Comparison of ENCODE assay signal across 1 cellular context in the genomic region with DNA sequence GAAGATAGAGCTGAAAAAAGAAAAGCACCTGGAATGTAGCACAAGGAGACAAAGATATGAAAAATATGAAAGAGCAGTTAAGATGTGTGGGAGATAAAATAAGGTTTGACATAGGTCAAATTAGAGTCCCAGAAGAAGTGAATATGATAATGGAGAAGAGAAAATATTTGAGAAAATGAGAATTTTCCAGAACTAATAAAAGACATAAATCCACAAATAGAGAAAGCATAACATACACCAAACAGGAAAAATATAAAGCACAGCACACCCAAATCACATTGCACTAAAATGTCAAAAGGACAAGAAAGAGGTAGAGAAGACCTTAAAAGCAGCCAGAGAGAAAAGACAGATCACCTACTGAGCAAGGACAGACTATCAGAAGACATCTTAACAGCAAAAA.
TF ChIP-seq lines count a peak whose summit lies in the region.

No MANE protein-coding gene starts in this region.

TF ChIP-seq in GM12878, 131 proteins besides CTCF, POLR2A, EP300 and RAD21:
- TF ChIP-seq HCFC1 (IDR thresholded peaks at IDR 0.05; ENCODE audit: low read length) (no peak), GABPA (IDR thresholded peaks at IDR 0.05; ENCODE audit: low read depth) (no peak), ZNF384 (IDR thresholded peaks at IDR 0.05; ENCODE audit: borderline replicate concordance, low read depth, low read length) (no peak), SRF (IDR thresholded peaks at IDR 0.05; ENCODE audit: low read depth in 2 of 2, low read length in 2 of 2) (no peak), CBFB (IDR thresholded peaks at IDR 0.05; ENCODE audit: low read depth) (no peak), MXI1 (IDR thresholded peaks at IDR 0.05; ENCODE audit: low read depth, low read length) (no peak), BCL11A (IDR thresholded peaks at IDR 0.05; ENCODE audit: low read depth, low read length) (no peak), LARP7 (IDR thresholded peaks at IDR 0.05) (no peak), CREB1 (IDR thresholded peaks at IDR 0.05; ENCODE audit: low read depth) (no peak), PKNOX1 (IDR thresholded peaks at IDR 0.05) (no peak), BMI1 (IDR thresholded peaks at IDR 0.05; ENCODE audit: borderline replicate concordance) (no peak), ZBTB11 (CRISPR knock-in tag; IDR thresholded peaks at IDR 0.05) (no peak), ATF3 (IDR thresholded peaks at IDR 0.05; ENCODE audit: borderline replicate concordance, extremely low read depth, low read depth, low read length) (no peak), NR2F1 (conservative IDR thresholded peaks at IDR 0.05) (no peak), HDGF (IDR thresholded peaks at IDR 0.05) (no peak), ATF2 (IDR thresholded peaks at IDR 0.05; ENCODE audit: low read length) (no peak), IKZF2 (IDR thresholded peaks at IDR 0.05) (no peak), NBN (IDR thresholded peaks at IDR 0.05) (no peak)
- TF ChIP-seq, protein P1, sequence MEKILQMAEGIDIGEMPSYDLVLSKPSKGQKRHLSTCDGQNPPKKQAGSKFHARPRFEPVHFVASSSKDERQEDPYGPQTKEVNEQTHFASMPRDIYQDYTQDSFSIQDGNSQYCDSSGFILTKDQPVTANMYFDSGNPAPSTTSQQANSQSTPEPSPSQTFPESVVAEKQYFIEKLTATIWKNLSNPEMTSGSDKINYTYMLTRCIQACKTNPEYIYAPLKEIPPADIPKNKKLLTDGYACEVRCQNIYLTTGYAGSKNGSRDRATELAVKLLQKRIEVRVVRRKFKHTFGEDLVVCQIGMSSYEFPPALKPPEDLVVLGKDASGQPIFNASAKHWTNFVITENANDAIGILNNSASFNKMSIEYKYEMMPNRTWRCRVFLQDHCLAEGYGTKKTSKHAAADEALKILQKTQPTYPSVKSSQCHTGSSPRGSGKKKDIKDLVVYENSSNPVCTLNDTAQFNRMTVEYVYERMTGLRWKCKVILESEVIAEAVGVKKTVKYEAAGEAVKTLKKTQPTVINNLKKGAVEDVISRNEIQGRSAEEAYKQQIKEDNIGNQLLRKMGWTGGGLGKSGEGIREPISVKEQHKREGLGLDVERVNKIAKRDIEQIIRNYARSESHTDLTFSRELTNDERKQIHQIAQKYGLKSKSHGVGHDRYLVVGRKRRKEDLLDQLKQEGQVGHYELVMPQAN (conservative IDR thresholded peaks at IDR 0.05): no peak
- TF ChIP-seq, protein P2, sequence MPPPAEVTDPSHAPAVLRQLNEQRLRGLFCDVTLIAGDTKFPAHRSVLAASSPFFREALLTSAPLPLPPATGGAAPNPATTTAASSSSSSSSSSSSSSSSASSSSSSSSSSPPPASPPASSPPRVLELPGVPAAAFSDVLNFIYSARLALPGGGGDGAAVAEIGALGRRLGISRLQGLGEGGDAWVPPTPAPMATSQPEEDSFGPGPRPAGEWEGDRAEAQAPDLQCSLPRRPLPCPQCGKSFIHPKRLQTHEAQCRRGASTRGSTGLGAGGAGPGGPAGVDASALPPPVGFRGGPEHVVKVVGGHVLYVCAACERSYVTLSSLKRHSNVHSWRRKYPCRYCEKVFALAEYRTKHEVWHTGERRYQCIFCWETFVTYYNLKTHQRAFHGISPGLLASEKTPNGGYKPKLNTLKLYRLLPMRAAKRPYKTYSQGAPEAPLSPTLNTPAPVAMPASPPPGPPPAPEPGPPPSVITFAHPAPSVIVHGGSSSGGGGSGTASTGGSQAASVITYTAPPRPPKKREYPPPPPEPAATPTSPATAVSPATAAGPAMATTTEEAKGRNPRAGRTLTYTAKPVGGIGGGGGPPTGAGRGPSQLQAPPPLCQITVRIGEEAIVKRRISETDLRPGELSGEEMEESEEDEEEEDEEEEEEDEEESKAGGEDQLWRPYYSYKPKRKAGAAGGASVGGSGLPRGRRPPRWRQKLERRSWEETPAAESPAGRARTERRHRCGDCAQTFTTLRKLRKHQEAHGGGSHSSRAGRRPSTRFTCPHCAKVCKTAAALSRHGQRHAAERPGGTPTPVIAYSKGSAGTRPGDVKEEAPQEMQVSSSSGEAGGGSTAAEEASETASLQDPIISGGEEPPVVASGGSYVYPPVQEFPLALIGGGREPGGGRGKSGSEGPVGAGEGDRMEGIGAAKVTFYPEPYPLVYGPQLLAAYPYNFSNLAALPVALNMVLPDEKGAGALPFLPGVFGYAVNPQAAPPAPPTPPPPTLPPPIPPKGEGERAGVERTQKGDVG (CRISPR knock-in tag; IDR thresholded peaks at IDR 0.05): no peak
